In the genomic region with DNA sequence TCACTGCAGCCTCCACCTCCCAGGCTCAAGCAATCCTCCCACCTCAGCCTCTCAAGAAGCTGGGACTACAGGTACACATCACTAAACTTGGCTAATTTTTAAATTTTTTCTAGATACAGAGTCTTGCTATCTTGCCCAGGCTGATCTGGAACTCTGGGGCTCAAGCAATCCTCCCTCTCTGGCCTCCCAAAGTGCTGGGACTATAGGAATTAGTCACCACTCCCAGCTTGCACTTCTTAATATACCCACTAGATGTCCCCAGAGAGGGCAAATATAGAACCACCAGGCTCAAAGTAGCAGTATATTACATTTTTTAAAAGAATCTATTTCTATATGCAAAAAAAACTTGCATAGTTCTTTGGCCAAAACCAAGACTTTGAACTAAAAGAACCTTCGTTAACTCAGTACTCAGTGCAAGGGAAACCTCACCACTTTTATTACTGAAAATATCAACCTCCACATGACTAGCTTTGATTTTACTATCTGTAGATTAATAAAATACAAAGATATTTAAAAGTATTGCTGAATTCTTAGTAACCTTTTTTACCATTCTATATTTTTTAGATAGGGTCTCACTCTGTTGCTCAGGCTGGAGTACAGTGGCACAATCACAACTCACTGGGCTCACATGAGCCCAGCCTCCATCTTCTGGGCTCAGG, we compare ENCODE assay signal across 8 cellular contexts.
DNase-seq lines count a peak whose midpoint lies in the region; ATAC-seq and TF ChIP-seq lines count a peak whose summit lies in the region.

No MANE protein-coding gene starts in this region.

- H3K36me3 ChIP-seq in SK-N-MC (ENCODE audit: insufficient read depth, low read length), result no peaks in the 10 kb centered on the region

- peak; percentile 76 for DNase-seq in EH (ENCODE audit: low read depth)
- peak; percentile 11 to 29 for DNase-seq in HL-60 (ENCODE audit: low read depth in 1 of 2, low spot score in 1 of 2)
- DNase-seq in SK-N-MC (ENCODE audit: low read depth, low spot score), result peak; percentile 26
- peak; percentile 80 for DNase-seq in astrocyte of the hippocampus (ENCODE audit: low read depth, low spot score)
- peak; percentile 54 for DNase-seq in iPS-NIHi11 (ENCODE audit: low spot score)
- peak; percentile 2 to 8 for DNase-seq in stimulated activated CD4-positive, alpha-beta T cell treated with anti-CD3 and anti-CD28 coated beads, Interleukin-1b, Interleukin-23, amount 100 ng/mL, for 1 hour (ENCODE audit: low read depth in 2 of 2)

- TF ChIP-seq CTCF in HL-60 (IDR thresholded peaks at IDR 0.05; ENCODE audit: insufficient read depth, low read length), result peak; percentile 64

- H3K9me3 ChIP-seq in SK-N-MC (ENCODE audit: low read depth, low read length), result no peaks in the 10 kb centered on the region

- ATAC-seq in GM21619 (IDR thresholded peaks at IDR 0.05; ENCODE audit: unreplicated experiment) (no peak), HG03095 (IDR thresholded peaks at IDR 0.05; ENCODE audit: unreplicated experiment) (no peak)

- H3K27me3 ChIP-seq in HL-60 (ENCODE audit: insufficient read depth, poor library complexity, severe bottlenecking), result no peaks in the 10 kb centered on the region

- no peak overlapping the region for H3K27ac ChIP-seq in HL-60 (replicated peaks)
- no peak overlapping the region for H3K27ac ChIP-seq in SK-N-MC

- H3K9ac ChIP-seq in SK-N-MC (ENCODE audit: insufficient read length), result no peak overlapping the region

- H3K4me3 ChIP-seq in HL-60 (replicated peaks; ENCODE audit: insufficient read depth, low read length) (no peak overlapping the region), SK-N-MC (no peak overlapping the region)

Comparison
In these comparisons a context has a peak if more than half of its experiments do, and no peak if none do; other contexts are left out.
1. DNase-seq: peak in every context shown above with its lines; median percentile 80 in astrocyte of the hippocampus; 76 in EH; 54 in iPS-NIHi11; 26 in SK-N-MC; 20 in HL-60; 5 in stimulated activated CD4-positive, alpha-beta T cell treated with anti-CD3 and anti-CD28 coated beads, Interleukin-1b, Interleukin-23, amount 100 ng/mL, for 1 hour.